ENCODE assay signal across 16 cellular contexts in genomic region chr15:74228723-74229081, GRCh38. TPM values are rescaled to one million over a fixed set of nuclear protein-coding genes. Genes with fewer than 3 reads are reported as not detected.
DNase-seq lines count a peak whose midpoint lies in the region; ATAC-seq and TF ChIP-seq lines count a peak whose summit lies in the region.
"Had no signal": no experiment of that assay in that cellular context is flagged by ENCODE, and none has a peak within 500 bp of the region (broad histone marks: within the 10 kb centered on the region; RNA-seq: fewer than 3 reads in every experiment).

No MANE protein-coding gene starts in this region.

- no peaks in the 10 kb centered on the region for H3K36me3 Mint-ChIP-seq in glutamatergic neuron (ENCODE audit: unreplicated experiment)
- H3K36me3 Mint-ChIP-seq: activated naive CD8-positive, alpha-beta T cell; natural killer cell had no signal

- H3K27me3 ChIP-seq in smooth muscle cell (ENCODE audit: low read depth) (no peaks in the 10 kb centered on the region), transverse colon (no peaks in the 10 kb centered on the region)

- H3K79me2 ChIP-seq in smooth muscle cell (ENCODE audit: low read depth) = no peaks in the 10 kb centered on the region

- H4K20me1 ChIP-seq in smooth muscle cell (ENCODE audit: low read depth) = no peaks in the 10 kb centered on the region

- no peak for TF ChIP-seq POLR2A in transverse colon (IDR thresholded peaks at IDR 0.05)

- H3K9me3 Mint-ChIP-seq in glutamatergic neuron (ENCODE audit: unreplicated experiment) = peaks cover 21% of the 10 kb centered on the region
- H3K9me3 Mint-ChIP-seq: dendritic cell treated with granulocyte-macrophage colony-stimulating factor and Interleukin-4, amounts not matched to agents 40 ng/mL and 50 ng/mL, for 4 days; natural killer cell had no signal

- peaks cover 8% of the 10 kb centered on the region for H3F3A ChIP-seq in smooth muscle cell (ENCODE audit: low read depth)

- no peak for TF ChIP-seq EP300 in transverse colon (IDR thresholded peaks at IDR 0.05; ENCODE audit: low read depth)

- peaks cover 29% of the 10 kb centered on the region for H3K27me3 Mint-ChIP-seq in glutamatergic neuron (ENCODE audit: unreplicated experiment)
- H3K27me3 Mint-ChIP-seq: activated naive CD8-positive, alpha-beta T cell had no signal

- peaks cover 62% of the 10 kb centered on the region for H3K4me1 Mint-ChIP-seq in glutamatergic neuron (ENCODE audit: low read depth, unreplicated experiment)
- H3K4me1 Mint-ChIP-seq: natural killer cell had no signal

- intact Hi-C loops in transverse colon (cut with DNase I; ENCODE audit: low total_unique reads) = no loop called here

- H3K27ac ChIP-seq in smooth muscle cell (ENCODE audit: low read depth) (peak overlapping the region; percentile 6), transverse colon (peak overlapping the region in 1 of 4 donors; percentile 23)
- H3K27ac ChIP-seq: foreskin keratinocyte, GM23248 had no signal

- H3K27ac Mint-ChIP-seq in glutamatergic neuron (ENCODE audit: unreplicated experiment) = no peak overlapping the region
- H3K27ac Mint-ChIP-seq: activated naive CD8-positive, alpha-beta T cell; dendritic cell treated with granulocyte-macrophage colony-stimulating factor and Interleukin-4, amounts not matched to agents 40 ng/mL and 50 ng/mL, for 4 days; natural killer cell had no signal

- peak; percentile 48 for DNase-seq in NCI-H510A treated with DMSO at 0.1 percent for 48 hours (lab: John Stamatoyannopoulos, UW)
- no peak for DNase-seq in NCI-H510A (lab: John Stamatoyannopoulos, UW)
- peak; percentile 49 for DNase-seq in NCI-H748 treated with DMSO at 0.1 percent for 48 hours (lab: John Stamatoyannopoulos, UW)
- DNase-seq in glutamatergic neuron = peak; percentile 73
- DNase-seq in smooth muscle cell (lab: John Stamatoyannopoulos, UW; ENCODE audit: unreplicated experiment) = no peak
- no peak for DNase-seq in transverse colon
- no peak for DNase-seq in stimulated activated CD4-positive, alpha-beta T cell treated with anti-CD3 and anti-CD28 coated beads, Interleukin-4, amount 100 ng/mL, for 24 hours
- DNase-seq: foreskin keratinocyte, GM23248, MV-4-11, natural killer cell had no signal

- ATAC-seq in HG02642 (IDR thresholded peaks at IDR 0.05; ENCODE audit: poor library complexity, unreplicated experiment) = no peak
- ATAC-seq: foreskin keratinocyte, GM12878, natural killer cell had no signal

- no peak overlapping the region for H3K4me3 ChIP-seq in smooth muscle cell
- no peak overlapping the region for H3K4me3 ChIP-seq in transverse colon
- H3K4me3 ChIP-seq: GM12878, GM23248 had no signal

- H3K4me3 Mint-ChIP-seq in glutamatergic neuron (ENCODE audit: unreplicated experiment) = peak overlapping the region; percentile 61
- H3K4me3 Mint-ChIP-seq: activated naive CD8-positive, alpha-beta T cell; dendritic cell treated with granulocyte-macrophage colony-stimulating factor and Interleukin-4, amounts not matched to agents 40 ng/mL and 50 ng/mL, for 4 days; natural killer cell had no signal

- 24% methylated on average over 16 of the region's 17 CpGs for WGBS in smooth muscle cell (ENCODE audit: low lambda C conversion rate)
- 32% methylated on average over 17 of the region's 17 CpGs; no CpG with 5 or more reads in 1 of the 2 donors for WGBS in transverse colon (ENCODE audit: low coverage in 1 of 2), 2 donors

- H3K4me1 ChIP-seq in smooth muscle cell (ENCODE audit: low read depth) = peaks cover 24% of the 10 kb centered on the region
- H3K4me1 ChIP-seq in transverse colon = peaks cover 6 to 14% (median 10%) of the 10 kb centered on the region in 4 donors
- H3K4me1 ChIP-seq: foreskin keratinocyte had no signal

- H2AFZ ChIP-seq in smooth muscle cell (ENCODE audit: low read depth) = no peak overlapping the region
- H2AFZ ChIP-seq: GM23248 had no signal

- in situ Hi-C loops in transverse colon (cut with MboI; ENCODE audit: low pct_ligation_motif_present in 1 of 4, low pct_unique_long_range_greater_than_20kb in 1 of 4, low sequenced_read_pairs in 3 of 4) = no loop called here

- H3K36me3 ChIP-seq in smooth muscle cell (ENCODE audit: low read depth) (no peaks in the 10 kb centered on the region), transverse colon (no peaks in the 10 kb centered on the region)

- H3K4me2 ChIP-seq in smooth muscle cell = peak overlapping the region; percentile 72

- H3K9ac ChIP-seq in smooth muscle cell (ENCODE audit: low read depth) = no peak overlapping the region
- H3K9ac ChIP-seq: GM23248 had no signal

- TF ChIP-seq CTCF in glutamatergic neuron (IDR thresholded peaks at IDR 0.05; ENCODE audit: partially characterized antibody, unreplicated experiment) = no peak
- no peak for TF ChIP-seq CTCF in smooth muscle cell (IDR thresholded peaks at IDR 0.05; ENCODE audit: borderline replicate concordance, insufficient read depth, poor library complexity, severe bottlenecking)
- no peak for TF ChIP-seq CTCF in transverse colon (IDR thresholded peaks at IDR 0.05)

- H3K9me3 ChIP-seq in smooth muscle cell (replicated peaks; ENCODE audit: low read depth) = no peaks in the 10 kb centered on the region
- no peaks in the 10 kb centered on the region for H3K9me3 ChIP-seq in transverse colon

RNA-seq across cellular contexts. Expression of gene CCDC33, which starts 7.4 kb away (rescaled TPM):
- total RNA-seq in glutamatergic neuron (ENCODE audit: unreplicated experiment) = 0.49 TPM
- total RNA-seq in smooth muscle cell = 2.1 and 3.8 TPM in 2 replicates
- 5.8 and 10.0 TPM in 2 replicates for polyA plus RNA-seq in smooth muscle cell
- under 1 TPM in 1 of 4 donors, not detected in 3; 0.16 TPM for total RNA-seq in transverse colon
- total RNA-seq: foreskin keratinocyte, GM23248, HT1080, natural killer cell had no signal
- polyA plus RNA-seq: foreskin keratinocyte, GM23248 had no signal

RNA-seq across cellular contexts. Expression of gene STRA6, which starts 26.1 kb away (rescaled TPM):
- total RNA-seq in glutamatergic neuron (ENCODE audit: unreplicated experiment) = 8.4 TPM
- total RNA-seq in smooth muscle cell = 111 and 124 TPM in 2 replicates
- polyA plus RNA-seq in smooth muscle cell = 237 and 253 TPM in 2 replicates
- not detected for total RNA-seq in transverse colon
- total RNA-seq: foreskin keratinocyte, GM23248, HT1080, natural killer cell had no signal
- polyA plus RNA-seq: foreskin keratinocyte, GM23248 had no signal

RNA-seq across cellular contexts. Expression of gene ISLR, which starts 55.2 kb away (rescaled TPM):
- total RNA-seq in glutamatergic neuron (ENCODE audit: unreplicated experiment) (1.2 TPM), smooth muscle cell (67.3 and 119 TPM in 2 replicates), transverse colon (100 to 1,000 TPM in 1 of 4 donors, 10 to 100 TPM in 3; 18.8 to 191 (median 25.5) TPM)
- 93.3 and 130 TPM in 2 replicates for polyA plus RNA-seq in smooth muscle cell
- total RNA-seq: foreskin keratinocyte, natural killer cell had no signal
- polyA plus RNA-seq: foreskin keratinocyte had no signal

Comparison
In these comparisons a context has a peak if more than half of its experiments do, and no peak if none do; other contexts are left out.
1. DNase-seq: peak in NCI-H510A treated with DMSO at 0.1 percent for 48 hours (single experiment), NCI-H748 treated with DMSO at 0.1 percent for 48 hours (single experiment) and glutamatergic neuron (single experiment); none in NCI-H510A (single experiment), smooth muscle cell (single experiment), transverse colon (single experiment) and stimulated activated CD4-positive, alpha-beta T cell treated with anti-CD3 and anti-CD28 coated beads, Interleukin-4, amount 100 ng/mL, for 24 hours (single experiment).
2. RNA of gene STRA6, which starts 26.1 kb away (total RNA-seq): 111 to 124 TPM in smooth muscle cell; 8.4 TPM in glutamatergic neuron (single experiment) and not detected in transverse colon; every median in the first group is over 10 times any median in the second.